17 cellular contexts compared by ENCODE assay signal in the genomic region with DNA sequence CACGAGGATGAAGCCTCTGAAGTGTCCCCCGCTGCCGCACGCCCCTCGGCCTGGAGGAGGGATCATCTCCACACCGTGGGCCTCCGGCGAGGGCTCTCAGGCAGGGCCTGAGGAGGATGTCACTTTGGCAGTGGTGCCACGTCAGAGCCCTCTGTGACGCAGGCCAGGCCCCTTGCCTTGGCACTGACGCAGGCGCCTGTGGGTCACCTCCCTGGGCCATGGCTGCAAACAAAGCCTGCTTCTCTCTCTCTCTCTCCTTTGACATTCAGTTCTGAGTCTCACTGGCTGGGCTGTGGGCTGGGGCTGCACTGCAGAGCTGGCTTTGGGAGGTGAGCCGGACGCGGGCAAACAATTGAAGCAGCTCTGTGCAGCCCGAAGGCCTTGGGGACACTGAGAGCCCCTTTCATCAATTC.
DNase-seq lines count a peak whose midpoint lies in the region; ATAC-seq and TF ChIP-seq lines count a peak whose summit lies in the region.
"Had no signal": no experiment of that assay in that cellular context is flagged by ENCODE, and none has a peak within 500 bp of the region (broad histone marks: within the 10 kb centered on the region; RNA-seq: fewer than 3 reads in every experiment).

No MANE protein-coding gene starts in this region.

- peak overlapping the region; percentile 45 for H3K4me3 Mint-ChIP-seq in T-helper 17 cell
- H3K4me3 Mint-ChIP-seq in nephron progenitor cell: no peak overlapping the region
- H3K4me3 Mint-ChIP-seq: B cell had no signal

- intact Hi-C loops in head of caudate nucleus (cut with DNase I): no loop called here

- peak overlapping the region; percentile 90 for H3K27ac ChIP-seq in temporal lobe (ENCODE audit: low read depth, low read length)
- H3K27ac ChIP-seq: epithelial cell of prostate, Peyer's patch, psoas muscle had no signal

- ATAC-seq in T-helper 17 cell: no peak
- no peak for ATAC-seq in HG02763 (IDR thresholded peaks at IDR 0.05; ENCODE audit: unreplicated experiment)
- ATAC-seq: HCT116, left colon, T-cell had no signal

- peaks cover 27% of the 10 kb centered on the region for H3K4me1 Mint-ChIP-seq in T-helper 17 cell
- H3K4me1 Mint-ChIP-seq in nephron progenitor cell: peaks cover 25% of the 10 kb centered on the region
- H3K4me1 Mint-ChIP-seq: B cell had no signal

- H3K9me3 Mint-ChIP-seq in nephron progenitor cell: peaks cover 7% of the 10 kb centered on the region
- H3K9me3 Mint-ChIP-seq: T-cell had no signal

- TF ChIP-seq CTCF in nephron progenitor cell (IDR thresholded peaks at IDR 0.05) (no peak), GM13976 (IDR thresholded peaks at IDR 0.05; ENCODE audit: borderline replicate concordance, control extremely low read depth, extremely low read depth, insufficient read depth, missing control alignments) (no peak)

- in situ Hi-C loops in GM13976 (cut with MboI; ENCODE audit: low sequenced_read_pairs, unreplicated experiment): no loop called here

- H3K27me3 Mint-ChIP-seq in T-helper 17 cell (no peaks in the 10 kb centered on the region), nephron progenitor cell (ENCODE audit: low read depth, poor library complexity) (peaks cover 3% of the 10 kb centered on the region)
- H3K27me3 Mint-ChIP-seq: B cell, T-cell had no signal

- H3K36me3 Mint-ChIP-seq in T-helper 17 cell (ENCODE audit: low read depth): peaks cover 6% of the 10 kb centered on the region
- H3K36me3 Mint-ChIP-seq in nephron progenitor cell (ENCODE audit: low read depth): peaks cover 45% of the 10 kb centered on the region

- H3K9me3 ChIP-seq in T-helper 17 cell (ENCODE audit: control insufficient read depth, low read length, poor library complexity, severe bottlenecking): no peaks in the 10 kb centered on the region
- H3K9me3 ChIP-seq: Peyer's patch, psoas muscle had no signal

- H3K27ac Mint-ChIP-seq in T-helper 17 cell: peak overlapping the region; percentile 90
- H3K27ac Mint-ChIP-seq in nephron progenitor cell: peak overlapping the region; percentile 83
- H3K27ac Mint-ChIP-seq: B cell, T-cell had no signal

- DNase-seq in T-helper 17 cell (no peak), head of caudate nucleus (peak; percentile 56 to 92 (median 80)), nephron progenitor cell (no peak), GM13976 (ENCODE audit: low spot score) (no peak)
- no peak for DNase-seq in activated CD4-positive, CD25-positive, alpha-beta regulatory T cell treated with anti-CD3 and anti-CD28 coated beads, Interleukin-2, amount 50 U/mL, for 72 hours
- DNase-seq: activated CD4-positive, CD25-positive, alpha-beta regulatory T cell; activated effector memory CD4-positive, alpha-beta T cell treated with Interleukin-2 at 50 U/mL for 16 hours; left colon; NCI-H1105 treated with DMSO at 0.1 percent for 48 hours; Peyer's patch; T-cell had no signal

Comparison
In these comparisons a context has a peak if more than half of its experiments do, and no peak if none do; other contexts are left out.
1. DNase-seq: peak in head of caudate nucleus (42 of 42); none in T-helper 17 cell (0 of 3), nephron progenitor cell (single experiment), activated CD4-positive, CD25-positive, alpha-beta regulatory T cell treated with anti-CD3 and anti-CD28 coated beads, Interleukin-2, amount 50 U/mL, for 72 hours (single experiment) and GM13976 (single experiment).